Comparison of ENCODE assay signal across 7 cellular contexts in genomic region chr7:149741629-149742028, GRCh38. TPM values are rescaled to one million over a fixed set of nuclear protein-coding genes. Genes with fewer than 3 reads are reported as not detected.
A peak's percentile ranks its signal among the peaks of the same experiment; 100 is the strongest.
DNase-seq lines count a peak whose midpoint lies in the region; ATAC-seq, FAIRE-seq and TF ChIP-seq lines count a peak whose summit lies in the region.

No MANE protein-coding gene starts in this region.

- H3K79me2 ChIP-seq in GM12878 (ENCODE audit: control insufficient read depth, insufficient read depth, low read length), result no peaks in the 10 kb centered on the region

- peaks cover 5% of the 10 kb centered on the region; the same call in 1 of the 2 replicates for H3K4me1 ChIP-seq in GM12878 (ENCODE audit: control insufficient read depth, insufficient read depth, low read length)
- peaks cover 4 to 7% of the 10 kb centered on the region in 2 donors for H3K4me1 ChIP-seq in mucosa of rectum (ENCODE audit: control insufficient read depth in 2 of 2, insufficient read depth in 2 of 2, low read length in 2 of 2)

- peak overlapping the region; percentile 43; the same call in 1 of the 2 replicates for H3K4me3 ChIP-seq in GM12878
- H3K4me3 ChIP-seq in mucosa of rectum (ENCODE audit: low read length in 2 of 2), result peak overlapping the region; percentile 57 to 77

- H3K9ac ChIP-seq in GM12878 (ENCODE audit: control insufficient read depth, insufficient read depth, low read length) (no peak overlapping the region), mucosa of rectum (ENCODE audit: low read depth in 1 of 2, low read length in 2 of 2) (peak overlapping the region; percentile 50 to 56)

- H3K4me2 ChIP-seq in GM12878 (ENCODE audit: control insufficient read depth, insufficient read depth), result peak overlapping the region; percentile 91; the same call in 1 of the 2 replicates

- H3K27me3 ChIP-seq in GM12878 (replicated peaks in 1 of 2; ENCODE audit: control insufficient read depth in 2 of 2, insufficient read depth in 2 of 2, low read length in 1 of 2) (no peaks in the 10 kb centered on the region; a peak in 2 of 4 replicates), mucosa of rectum (ENCODE audit: control insufficient read depth in 2 of 2, insufficient read depth in 2 of 2, low read length in 2 of 2) (peaks cover 0 to 3% of the 10 kb centered on the region in 2 donors)

- peak in 1 of 3 experiments; percentile 20; a peak in 2 of 6 replicates for TF ChIP-seq CTCF in GM12878 (IDR thresholded peaks at IDR 0.05 in 2 of 3, conservative IDR thresholded peaks at IDR 0.05 in 1 of 3; ENCODE audit: control insufficient read depth in 2 of 3, extremely low read depth in 1 of 3, insufficient read depth in 1 of 3, low read depth in 3 of 3, low read length in 3 of 3)

- no peak for TF ChIP-seq RAD21 in GM12878 (IDR thresholded peaks at IDR 0.05; ENCODE audit: insufficient read depth, low read depth, low read length)

- FAIRE-seq in GM12878 (lab: Jason Lieb, UNC), result no peak

- H2AFZ ChIP-seq in GM12878 (ENCODE audit: control insufficient read depth, low read depth, low read length), result peak overlapping the region; percentile 88

- TF ChIP-seq EP300 in GM12878 (IDR thresholded peaks at IDR 0.05; ENCODE audit: borderline replicate concordance in 1 of 2, control insufficient read depth in 1 of 2, low read depth in 2 of 2, low read length in 2 of 2), result no peak

- WGBS in GM12878 (ENCODE audit: insufficient coverage, insufficient replicate concordance, low lambda C conversion rate, missing lambda C conversion rate), result 22% methylated on average over 13 of the region's 13 CpGs

- no peak for TF ChIP-seq POLR2A in GM12878 (IDR thresholded peaks at IDR 0.05; ENCODE audit: low read depth, low read length)

- ATAC-seq in GM12878, result peak; percentile 60
- no peak for ATAC-seq in GM18858 (IDR thresholded peaks at IDR 0.05; ENCODE audit: unreplicated experiment)

- POLR2A ChIA-PET in GM12878 (lab: Charles Lee), result interaction anchor here (0.8 to 1.0 kb wide), 2 partner anchors 21 to 79 kb away, joined by 4 read pairs; no protein-coding TSS in a partner anchor

- peak; percentile 21 for DNase-seq in GDM1 (lab: John Stamatoyannopoulos, UW)
- peak; percentile 40 for DNase-seq in NCI-H1092 treated with DMSO at 0.1 percent for 48 hours (lab: John Stamatoyannopoulos, UW)
- DNase-seq in GM12878 (ENCODE audit: low read depth, low spot score), result no peak
- no peak for DNase-seq in germinal center (ENCODE audit: low spot score)
- no peak for DNase-seq in effector CD8-positive, alpha-beta T cell (lab: John Stamatoyannopoulos, UW)

- intact Hi-C loops in GM12878 (cut with micrococcal nuclease; ENCODE audit: unreplicated experiment), result loop anchor here (1.0 kb wide), 2 partner anchors 72 to 79 kb away; no protein-coding TSS in a partner anchor

- SMC1A ChIA-PET in GM12878 (lab: Charles Lee; ENCODE audit: uncharacterized antibody, unreplicated experiment), result interaction anchor here (0.9 to 3.6 kb wide), 17 partner anchors 9 to 432 kb away, joined by 3 to 104 read pairs (median 5); no protein-coding TSS in a partner anchor

- H3K36me3 ChIP-seq in GM12878 (ENCODE audit: control insufficient read depth in 2 of 2, insufficient read depth in 2 of 2, low read length in 1 of 2) (no peaks in the 10 kb centered on the region), mucosa of rectum (ENCODE audit: control insufficient read depth in 2 of 2, insufficient read depth in 2 of 2, low read length in 2 of 2) (no peaks in the 10 kb centered on the region)

- RAD21 ChIA-PET in GM12878 (lab: Charles Lee; ENCODE audit: unreplicated experiment), result interaction anchor here (0.8 to 6.6 kb wide), 12 partner anchors 11 to 547 kb away, joined by 3 to 180 read pairs (median 5); partner anchors contain the start of gene ZNF282

- no peaks in the 10 kb centered on the region for H4K20me1 ChIP-seq in GM12878 (ENCODE audit: control insufficient read depth, insufficient read depth)

- no peaks in the 10 kb centered on the region for H3K9me3 ChIP-seq in GM12878 (replicated peaks; ENCODE audit: control insufficient read depth, insufficient read depth, low read length)
- H3K9me3 ChIP-seq in mucosa of rectum (ENCODE audit: control insufficient read depth in 2 of 2, low read length in 2 of 2), result no peaks in the 10 kb centered on the region

- in situ Hi-C loops in GM12878 (cut with MboI), result loop anchor here (10.0 kb wide), 1 partner anchor 77 kb away; no protein-coding TSS in a partner anchor

- no TSS peak for BruUV-seq in GM12878 (replicated peaks; lab: Mats Ljungman, UMichigan)

- H3K27ac ChIP-seq in GM12878 (ENCODE audit: control insufficient read depth, insufficient read depth) (no peak overlapping the region), mucosa of rectum (ENCODE audit: low read depth in 2 of 2, low read length in 2 of 2) (no peak overlapping the region)

- CTCF ChIA-PET in GM12878 (lab: Yijun Ruan, JAX), result interaction anchor here (0.8 to 9.4 kb wide), 32 partner anchors 10 to 274 kb away, joined by 3 to 301 read pairs (median 5); a partner anchor contains a TSS

TF ChIP-seq in GM12878, 131 proteins besides CTCF, POLR2A, EP300 and RAD21:
- TF ChIP-seq E2F4 (IDR thresholded peaks at IDR 0.05; ENCODE audit: low read depth, low read length) (no peak), DPF2 (IDR thresholded peaks at IDR 0.05) (no peak), PML (IDR thresholded peaks at IDR 0.05; ENCODE audit: low read length) (no peak), RUNX3 (IDR thresholded peaks at IDR 0.05; ENCODE audit: low read length) (peak; percentile 18; the same call in 1 of the 2 replicates), MLLT1 (IDR thresholded peaks at IDR 0.05) (no peak), NFYA (IDR thresholded peaks at IDR 0.05; ENCODE audit: borderline replicate concordance, low read depth, low read length) (no peak), MYB (IDR thresholded peaks at IDR 0.05; ENCODE audit: borderline replicate concordance, low read depth, low read length) (no peak), CHD1 (IDR thresholded peaks at IDR 0.05; ENCODE audit: low read depth, low read length) (no peak)

RNA-seq across cellular contexts. Expression of gene ZNF467, which starts 31.8 kb away (rescaled TPM):
- total RNA-seq in GM12878 (2013; cell fraction: nucleolus; rRNA removed), result 0.77 and 0.93 TPM in 2 replicates
- not detected in 2 replicates for total RNA-seq in GM12878 (2014; rRNA removed)
- not detected in 2 replicates for total RNA-seq in GM12878 (2014; rRNA removed; fragmentation: Illumina TruSeq; extraction: Trizol)
- not detected in 2 replicates for total RNA-seq in GM12878 (2021)
- polyA plus RNA-seq in GM12878 (2011; ENCODE audit: low read depth), result not detected
- polyA plus RNA-seq in GM12878 (2011; rRNA removed), result not detected in 2 replicates
- polyA plus RNA-seq in GM12878 (2011; cell fraction: cytosol; rRNA removed), result 0.07 TPM in 1 of 2 replicates, not detected in the other
- polyA plus RNA-seq in GM12878 (2011; cell fraction: nucleus; rRNA removed), result 0.35 and 0.45 TPM in 2 replicates
- polyA plus RNA-seq in GM12878 (2012), result 0.19 and 0.34 TPM in 2 replicates
- not detected in 2 replicates for polyA plus RNA-seq in GM12878 (2014; fragmentation: Illumina TruSeq; extraction: Trizol)
- not detected for polyA plus RNA-seq in GM12878 (2014; fragmentation: Nextera tagmentation; extraction: Ambion mirVana)
- polyA plus RNA-seq in GM12878 (2014; rRNA removed), result 0.04 TPM in 1 of 2 replicates, not detected in the other
- polyA plus RNA-seq in GM12878 (2016; fragmentation: Nextera tagmentation; extraction: Ambion mirVana), result not detected
- polyA minus RNA-seq in GM12878 (2011; rRNA and poly(A)+ RNA removed), result 0.05 TPM in 1 of 2 replicates, not detected in the other
- not detected in 2 replicates for polyA minus RNA-seq in GM12878 (2011; cell fraction: cytosol; rRNA and poly(A)+ RNA removed)
- polyA minus RNA-seq in GM12878 (2011; cell fraction: nucleus; rRNA and poly(A)+ RNA removed), result not detected in 2 replicates

Comparison
In these comparisons a context has a peak if more than half of its experiments do, and no peak if none do; other contexts are left out.
1. DNase-seq: peak in GDM1 (single experiment) and NCI-H1092 treated with DMSO at 0.1 percent for 48 hours (single experiment); none in GM12878 (single experiment), germinal center (single experiment) and effector CD8-positive, alpha-beta T cell (single experiment).